ENCODE assay signal across 26 cellular contexts in the genomic region with DNA sequence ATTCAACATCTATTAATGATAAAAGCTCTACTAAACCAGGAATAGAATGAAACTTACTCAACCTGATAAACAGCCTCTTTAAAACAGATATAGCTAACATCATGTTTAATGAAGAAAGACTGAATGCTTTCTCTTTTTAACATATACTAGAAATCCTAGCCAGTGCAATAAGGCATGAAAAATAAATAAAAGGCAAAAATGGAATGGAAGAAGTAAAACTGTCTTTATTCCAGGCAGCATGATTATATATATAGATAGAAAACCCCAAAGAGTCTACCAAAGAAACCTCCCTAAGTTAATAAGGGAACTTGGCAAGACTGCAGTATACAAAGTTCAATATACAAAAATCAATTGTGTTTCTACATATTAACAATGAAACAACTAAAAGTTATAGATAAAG. TPM values are rescaled to one million over a fixed set of nuclear protein-coding genes. Genes with fewer than 3 reads are reported as not detected.
A peak's percentile ranks its signal among the peaks of the same experiment; 100 is the strongest.
DNase-seq lines count a peak whose midpoint lies in the region; ATAC-seq, FAIRE-seq and TF ChIP-seq lines count a peak whose summit lies in the region.
"Had no signal": no experiment of that assay in that cellular context is flagged by ENCODE, and none has a peak within 500 bp of the region (broad histone marks: within the 10 kb centered on the region; RNA-seq: fewer than 3 reads in every experiment).

No MANE protein-coding gene starts in this region.

- H3K4me2 ChIP-seq in A549: no peak overlapping the region
- no peak overlapping the region for H3K4me2 ChIP-seq in K562 (ENCODE audit: insufficient read depth, low read length)
- H3K4me2 ChIP-seq: BLaER1 had no signal

- FAIRE-seq in A204.1 (lab: Jason Lieb, UNC): peak; percentile 59
- no peak for FAIRE-seq in A549 (lab: Jason Lieb, UNC)
- no peak for FAIRE-seq in K562 (lab: Jason Lieb, UNC)
- FAIRE-seq: GM12878, GM12892, GM18507 had no signal

- no peaks in the 10 kb centered on the region for H3K27me3 ChIP-seq in K562 (ENCODE audit: control insufficient read depth in 2 of 2, insufficient read depth in 2 of 2, low read length in 2 of 2)
- H3K27me3 ChIP-seq: BE2C, BLaER1 had no signal

- no peak for TF ChIP-seq CTCF in A549 (IDR thresholded peaks at IDR 0.05)
- TF ChIP-seq CTCF in K562 (IDR thresholded peaks at IDR 0.05 in 2 of 3, conservative IDR thresholded peaks at IDR 0.05 in 1 of 3; ENCODE audit: insufficient read depth in 2 of 3, low read depth in 1 of 3, low read length in 3 of 3): no peak

- ATAC-seq in A549 (no peak), K562 (no peak)
- no peak for ATAC-seq in activated CD8-positive, alpha-beta T cell treated with anti-CD3 and anti-CD28 coated beads, Interleukin-2, amount 10 ng/mL, durations not matched to agents 7 days and 5 days
- ATAC-seq: GM12878 had no signal

- no peaks in the 10 kb centered on the region for H3K79me2 ChIP-seq in K562 (ENCODE audit: control insufficient read depth, insufficient read depth, low read length)

- H3K36me3 ChIP-seq in K562 (ENCODE audit: control insufficient read depth, insufficient read depth, low read length): no peaks in the 10 kb centered on the region
- H3K36me3 ChIP-seq: BE2C had no signal

- TF ChIP-seq EP300 in A549 (IDR thresholded peaks at IDR 0.05) (no peak), K562 (IDR thresholded peaks at IDR 0.05; ENCODE audit: low read length) (no peak)

- H3K4me3 ChIP-seq in A549 (no peak overlapping the region), K562 (no peak overlapping the region)
- H3K4me3 ChIP-seq: BLaER1, GM12878 had no signal

- H3K4me1 ChIP-seq in A549: peaks cover 6% of the 10 kb centered on the region; the same call in 1 of the 3 replicates
- no peaks in the 10 kb centered on the region for H3K4me1 ChIP-seq in K562 (replicated peaks in 1 of 2; ENCODE audit: control insufficient read depth in 2 of 2, insufficient read depth in 2 of 2, low read length in 2 of 2)
- H3K4me1 ChIP-seq: BE2C had no signal

- TF ChIP-seq POLR2A in A549 (IDR thresholded peaks at IDR 0.05; ENCODE audit: low read length) (no peak), K562 (conservative IDR thresholded peaks at IDR 0.05) (no peak)

- no TSS peak for BruUV-seq in K562 (replicated peaks; lab: Mats Ljungman, UMichigan)

- H3K27ac ChIP-seq in A549: no peak overlapping the region
- no peak overlapping the region for H3K27ac ChIP-seq in K562 (ENCODE audit: extremely low read depth, low read depth, low read length)
- H3K27ac ChIP-seq: BLaER1 had no signal

- POLR2A ChIA-PET in A549 (lab: Yijun Ruan, JAX): no interaction called here
- POLR2A ChIA-PET in K562 (lab: Yijun Ruan, JAX): no interaction called here
- POLR2A ChIA-PET in activated CD8-positive, alpha-beta T cell treated with anti-CD3 and anti-CD28 coated beads, Interleukin-2, amount 10 ng/mL, durations not matched to agents 7 days and 5 days (lab: Charles Lee): no interaction called here

- H3K4me1 Mint-ChIP-seq in activated CD8-positive, alpha-beta T cell treated with anti-CD3 and anti-CD28 coated beads, Interleukin-2, amount 10 ng/mL, durations not matched to agents 7 days and 5 days (ENCODE audit: low read depth): no peaks in the 10 kb centered on the region
- H3K4me1 Mint-ChIP-seq: CD4-positive, alpha-beta memory T cell; CD4-positive, CD25-positive, alpha-beta regulatory T cell; CD8-positive, alpha-beta memory T cell had no signal

- H3K27me3 Mint-ChIP-seq in activated CD8-positive, alpha-beta T cell treated with anti-CD3 and anti-CD28 coated beads, Interleukin-2, amount 10 ng/mL, durations not matched to agents 7 days and 5 days (ENCODE audit: low read depth): no peaks in the 10 kb centered on the region
- H3K27me3 Mint-ChIP-seq: CD4-positive, CD25-positive, alpha-beta regulatory T cell; CD8-positive, alpha-beta memory T cell had no signal

- no peak overlapping the region for H3K9ac ChIP-seq in K562 (ENCODE audit: insufficient read depth in 1 of 2, low read depth in 2 of 2, low read length in 2 of 2)
- H3K9ac ChIP-seq: BLaER1 had no signal

- no peak overlapping the region for H2AFZ ChIP-seq in K562 (ENCODE audit: low read depth, low read length)

- H3K9me1 ChIP-seq in K562 (ENCODE audit: control insufficient read depth, insufficient read depth, low read length): no peaks in the 10 kb centered on the region

- H3K36me3 Mint-ChIP-seq in activated CD8-positive, alpha-beta T cell treated with anti-CD3 and anti-CD28 coated beads, Interleukin-2, amount 10 ng/mL, durations not matched to agents 7 days and 5 days (ENCODE audit: low read depth): no peaks in the 10 kb centered on the region
- H3K36me3 Mint-ChIP-seq: CD4-positive, CD25-positive, alpha-beta regulatory T cell; CD8-positive, alpha-beta memory T cell had no signal

- CTCF ChIA-PET in A549 (lab: Yijun Ruan, JAX): no interaction called here
- CTCF ChIA-PET in K562 (lab: Yijun Ruan, JAX; ENCODE audit: low intra/inter-chr PET ratio): no interaction called here
- CTCF ChIA-PET in activated CD8-positive, alpha-beta T cell treated with anti-CD3 and anti-CD28 coated beads, Interleukin-2, amount 10 ng/mL, durations not matched to agents 7 days and 5 days (lab: Charles Lee): no interaction called here

- H3K9me3 ChIP-seq in A549: peaks cover 27% of the 10 kb centered on the region
- H3K9me3 ChIP-seq in K562 (replicated peaks; ENCODE audit: control insufficient read depth, insufficient read depth, low read depth, low read length): no peaks in the 10 kb centered on the region
- H3K9me3 ChIP-seq: BE2C had no signal

- TF ChIP-seq RAD21 in A549 (conservative IDR thresholded peaks at IDR 0.05 in 1 of 2, IDR thresholded peaks at IDR 0.05 in 1 of 2): no peak
- TF ChIP-seq RAD21 in K562 (CRISPR knock-in tag; conservative IDR thresholded peaks at IDR 0.05 in 1 of 2, IDR thresholded peaks at IDR 0.05 in 1 of 2): no peak

- H4K20me1 ChIP-seq in K562 (replicated peaks; ENCODE audit: control insufficient read depth, insufficient read depth, low read length): no peaks in the 10 kb centered on the region

- no peak overlapping the region for H3K27ac Mint-ChIP-seq in activated CD8-positive, alpha-beta T cell treated with anti-CD3 and anti-CD28 coated beads, Interleukin-2, amount 10 ng/mL, durations not matched to agents 7 days and 5 days
- H3K27ac Mint-ChIP-seq: CD14-positive monocyte; CD4-positive, alpha-beta memory T cell; CD4-positive, CD25-positive, alpha-beta regulatory T cell; CD8-positive, alpha-beta memory T cell had no signal

- intact Hi-C loops in K562 (cut with micrococcal nuclease): no loop called here

- in situ Hi-C loops in K562 (cut with MboI): no loop called here

- DNase-seq in A549 (ENCODE audit: low read depth in 1 of 2, low spot score in 1 of 2) (no peak), K562 (ENCODE audit: extremely low read depth in 1 of 4, low spot score in 3 of 4) (no peak), ecto neural progenitor cell (ENCODE audit: low spot score) (no peak)
- DNase-seq in activated CD8-positive, alpha-beta T cell treated with anti-CD3 and anti-CD28 coated beads, Interleukin-2, amount 10 ng/mL, durations not matched to agents 7 days and 5 days: no peak
- DNase-seq in stimulated activated CD4-positive, alpha-beta T cell treated with anti-CD3 and anti-CD28 coated beads, Interleukin-4, amount 100 ng/mL, for 24 hours: no peak
- DNase-seq: 8988T; ACHN; BE2C; C1 segment of cervical spinal cord; CD4-positive, alpha-beta memory T cell; CD4-positive, CD25-positive, alpha-beta regulatory T cell; CD8-positive, alpha-beta memory T cell; COR-L47; DMS 273 treated with DMSO at 0.1 percent for 48 hours; DMS153; DMS53; DMS79; DND-41; EL; GDM1 had no signal

- peaks cover 4% of the 10 kb centered on the region for H3K9me3 Mint-ChIP-seq in activated CD8-positive, alpha-beta T cell treated with anti-CD3 and anti-CD28 coated beads, Interleukin-2, amount 10 ng/mL, durations not matched to agents 7 days and 5 days (ENCODE audit: insufficient read depth)

- no peak overlapping the region for H3K4me3 Mint-ChIP-seq in activated CD8-positive, alpha-beta T cell treated with anti-CD3 and anti-CD28 coated beads, Interleukin-2, amount 10 ng/mL, durations not matched to agents 7 days and 5 days
- H3K4me3 Mint-ChIP-seq: CD14-positive monocyte; CD4-positive, alpha-beta memory T cell; CD4-positive, CD25-positive, alpha-beta regulatory T cell; CD8-positive, alpha-beta memory T cell had no signal

TF ChIP-seq in A549, 52 proteins besides CTCF, POLR2A, EP300 and RAD21:
- TF ChIP-seq KDM1A (IDR thresholded peaks at IDR 0.05; ENCODE audit: low read depth) (peak; percentile 25; the same call in 1 of the 2 replicates), BHLHE40 (IDR thresholded peaks at IDR 0.05; ENCODE audit: low read depth, low read length) (no peak)

RNA-seq across cellular contexts. Expression of a gene that starts 25.5 kb away (rescaled TPM):
- polyA plus RNA-seq in A549 (2011; rRNA removed): 25.1 and 32.4 TPM in 2 replicates
- polyA plus RNA-seq in A549 (2012; cell fraction: cytosol; rRNA removed): 6.1 and 6.9 TPM in 2 replicates
- polyA plus RNA-seq in A549 (2012; cell fraction: nucleus; rRNA removed): 10.8 and 10.9 TPM in 2 replicates
- polyA plus RNA-seq in A549 (2017; fragmentation: RNase III; extraction: RNeasy Plus Mini Kit Qiagen cat#74134 plus additional on column Dnase treatment): 6.6 to 7.9 TPM (median 6.6 TPM) in 3 replicates
- polyA minus RNA-seq in A549 (2011; rRNA and poly(A)+ RNA removed): 117 and 122 TPM in 2 replicates
- total RNA-seq in K562 (2011; cell fraction: chromatin; rRNA removed; ENCODE audit: low replicate concordance): 19.5 and 37.1 TPM in 2 replicates
- 10.5 and 15.4 TPM in 2 replicates for total RNA-seq in K562 (2011; cell fraction: nucleolus; rRNA removed)
- 11.9 and 15.6 TPM in 2 replicates for total RNA-seq in K562 (2011; cell fraction: nucleoplasm; rRNA removed)
- total RNA-seq in K562 (2014; rRNA removed): 7.7 and 8.9 TPM in 2 replicates
- 10.2 and 10.5 TPM in 2 replicates for total RNA-seq in K562 (2014; rRNA removed; fragmentation: Illumina TruSeq; extraction: Trizol)
- 9.6 and 11.9 TPM in 2 replicates for total RNA-seq in K562 (2015; rRNA removed; fragmentation: Illumina TruSeq; extraction: Trizol)
- total RNA-seq in K562 (2021): 12.2 and 13.5 TPM in 2 replicates
- polyA plus RNA-seq in K562 (2011; rRNA removed): 9.4 and 10.9 TPM in 2 replicates
- polyA plus RNA-seq in K562 (2011; cell fraction: cytosol; rRNA removed): 4.5 and 8.9 TPM in 2 replicates
- 14.7 and 19.1 TPM in 2 replicates for polyA plus RNA-seq in K562 (2011; cell fraction: nucleus; rRNA removed)
- polyA plus RNA-seq in K562 (2012): 3.4 and 5.9 TPM in 2 replicates
- 10.1 and 13.0 TPM in 2 replicates for polyA plus RNA-seq in K562 (2014; fragmentation: Illumina TruSeq; extraction: Trizol)
- polyA plus RNA-seq in K562 (2014; fragmentation: Nextera tagmentation; extraction: Ambion mirVana): under 1 TPM; 0.58 to 0.95 TPM
- 3.5 and 4.9 TPM in 2 replicates for polyA plus RNA-seq in K562 (2014; rRNA removed)
- polyA minus RNA-seq in K562 (2011; rRNA and poly(A)+ RNA removed): 39.0 and 65.9 TPM in 2 replicates
- polyA minus RNA-seq in K562 (2011; cell fraction: cytosol; rRNA and poly(A)+ RNA removed): 9.4 and 25.0 TPM in 2 replicates
- polyA minus RNA-seq in K562 (2011; cell fraction: nucleus; rRNA and poly(A)+ RNA removed): 38.4 and 92.2 TPM in 2 replicates
- not detected for total RNA-seq in activated CD8-positive, alpha-beta T cell treated with anti-CD3 and anti-CD28 coated beads, Interleukin-2, amount 10 ng/mL, durations not matched to agents 7 days and 5 days
- polyA plus RNA-seq: CD4-positive, CD25-positive, alpha-beta regulatory T cell; CD8-positive, alpha-beta memory T cell had no signal

Comparison
In these comparisons a context has a peak if more than half of its experiments do, and no peak if none do; other contexts are left out.
1. RNA of a gene that starts 25.5 kb away (total RNA-seq): 7.7 to 37.1 TPM in K562; not detected in activated CD8-positive, alpha-beta T cell treated with anti-CD3 and anti-CD28 coated beads, Interleukin-2, amount 10 ng/mL, durations not matched to agents 7 days and 5 days; every median in the first group is over 4 times any median in the second.